In the genomic region with DNA sequence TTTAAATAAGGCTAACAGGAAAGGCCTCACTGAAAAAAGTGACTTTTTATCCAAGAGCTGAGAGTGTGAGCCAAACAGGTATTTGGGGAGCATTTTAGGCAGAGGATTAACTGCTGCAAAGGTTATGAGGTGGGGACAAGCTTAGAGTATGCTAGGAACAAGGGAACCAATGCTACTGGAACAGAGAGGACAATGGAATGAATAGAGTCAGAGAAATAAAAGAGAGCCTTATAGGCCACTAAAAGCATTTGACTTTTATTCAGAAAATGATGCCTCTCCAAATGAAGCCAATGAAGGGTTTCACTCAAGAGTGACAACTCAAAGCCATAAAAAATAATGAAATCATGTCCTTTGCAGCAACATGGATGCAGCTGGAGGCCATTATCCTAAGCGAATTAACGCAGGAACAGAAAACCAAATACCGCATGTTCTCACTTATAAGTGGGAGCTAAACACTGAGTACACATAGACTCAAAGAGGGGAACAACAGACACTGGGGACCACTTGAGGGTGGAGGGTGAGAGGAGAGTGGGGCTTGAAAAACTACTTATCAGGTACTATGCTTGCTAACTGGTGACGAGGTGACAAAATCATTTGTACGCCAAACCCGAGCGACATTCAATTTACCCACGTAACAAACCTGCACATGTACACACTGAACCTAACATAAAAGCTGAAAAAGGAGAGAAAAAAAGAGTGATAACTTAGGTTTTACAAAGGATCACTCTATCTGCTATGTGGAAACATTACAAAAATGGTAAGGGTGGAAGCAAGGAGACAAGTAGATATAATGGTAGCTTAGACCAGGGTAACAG, we compare ENCODE assay signal across 1 cellular context.
TF ChIP-seq lines count a peak whose summit lies in the region.

No MANE protein-coding gene starts in this region.

TF ChIP-seq in HEK293, 187 proteins besides CTCF, POLR2A, EP300 and RAD21 (continued from another document):
- TF ChIP-seq, protein P1, sequence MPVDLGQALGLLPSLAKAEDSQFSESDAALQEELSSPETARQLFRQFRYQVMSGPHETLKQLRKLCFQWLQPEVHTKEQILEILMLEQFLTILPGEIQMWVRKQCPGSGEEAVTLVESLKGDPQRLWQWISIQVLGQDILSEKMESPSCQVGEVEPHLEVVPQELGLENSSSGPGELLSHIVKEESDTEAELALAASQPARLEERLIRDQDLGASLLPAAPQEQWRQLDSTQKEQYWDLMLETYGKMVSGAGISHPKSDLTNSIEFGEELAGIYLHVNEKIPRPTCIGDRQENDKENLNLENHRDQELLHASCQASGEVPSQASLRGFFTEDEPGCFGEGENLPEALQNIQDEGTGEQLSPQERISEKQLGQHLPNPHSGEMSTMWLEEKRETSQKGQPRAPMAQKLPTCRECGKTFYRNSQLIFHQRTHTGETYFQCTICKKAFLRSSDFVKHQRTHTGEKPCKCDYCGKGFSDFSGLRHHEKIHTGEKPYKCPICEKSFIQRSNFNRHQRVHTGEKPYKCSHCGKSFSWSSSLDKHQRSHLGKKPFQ (tag by site-specific recombination; IDR thresholded peaks at IDR 0.05), result 0 out of 2 replicates have a peak, but pooled peaks have one; percentile 29
- TF ChIP-seq ZNF350 (tag by site-specific recombination; IDR thresholded peaks at IDR 0.05) (no peak), ZNF664 (tag by site-specific recombination; IDR thresholded peaks at IDR 0.05) (no peak), REPIN1 (tag by site-specific recombination; IDR thresholded peaks at IDR 0.05; ENCODE audit: low read depth) (no peak), ZNF423 (tag by site-specific recombination; IDR thresholded peaks at IDR 0.05) (no peak), ZFP3 (tag by site-specific recombination; IDR thresholded peaks at IDR 0.05; ENCODE audit: low read depth) (no peak), ZNF571 (tag by site-specific recombination; IDR thresholded peaks at IDR 0.05) (no peak), ZNF311 (tag by site-specific recombination; IDR thresholded peaks at IDR 0.05; ENCODE audit: borderline replicate concordance) (no peak), ZNF792 (tag by site-specific recombination; IDR thresholded peaks at IDR 0.05) (no peak), KLF16 (tag by site-specific recombination; IDR thresholded peaks at IDR 0.05) (no peak), ZNF426 (tag by site-specific recombination; IDR thresholded peaks at IDR 0.05) (no peak)
- TF ChIP-seq, protein P2, sequence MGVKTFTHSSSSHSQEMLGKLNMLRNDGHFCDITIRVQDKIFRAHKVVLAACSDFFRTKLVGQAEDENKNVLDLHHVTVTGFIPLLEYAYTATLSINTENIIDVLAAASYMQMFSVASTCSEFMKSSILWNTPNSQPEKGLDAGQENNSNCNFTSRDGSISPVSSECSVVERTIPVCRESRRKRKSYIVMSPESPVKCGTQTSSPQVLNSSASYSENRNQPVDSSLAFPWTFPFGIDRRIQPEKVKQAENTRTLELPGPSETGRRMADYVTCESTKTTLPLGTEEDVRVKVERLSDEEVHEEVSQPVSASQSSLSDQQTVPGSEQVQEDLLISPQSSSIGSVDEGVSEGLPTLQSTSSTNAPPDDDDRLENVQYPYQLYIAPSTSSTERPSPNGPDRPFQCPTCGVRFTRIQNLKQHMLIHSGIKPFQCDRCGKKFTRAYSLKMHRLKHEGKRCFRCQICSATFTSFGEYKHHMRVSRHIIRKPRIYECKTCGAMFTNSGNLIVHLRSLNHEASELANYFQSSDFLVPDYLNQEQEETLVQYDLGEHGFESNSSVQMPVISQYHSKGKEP (tag by site-specific recombination; IDR thresholded peaks at IDR 0.05), result peak; percentile 76
- TF ChIP-seq, protein P3, sequence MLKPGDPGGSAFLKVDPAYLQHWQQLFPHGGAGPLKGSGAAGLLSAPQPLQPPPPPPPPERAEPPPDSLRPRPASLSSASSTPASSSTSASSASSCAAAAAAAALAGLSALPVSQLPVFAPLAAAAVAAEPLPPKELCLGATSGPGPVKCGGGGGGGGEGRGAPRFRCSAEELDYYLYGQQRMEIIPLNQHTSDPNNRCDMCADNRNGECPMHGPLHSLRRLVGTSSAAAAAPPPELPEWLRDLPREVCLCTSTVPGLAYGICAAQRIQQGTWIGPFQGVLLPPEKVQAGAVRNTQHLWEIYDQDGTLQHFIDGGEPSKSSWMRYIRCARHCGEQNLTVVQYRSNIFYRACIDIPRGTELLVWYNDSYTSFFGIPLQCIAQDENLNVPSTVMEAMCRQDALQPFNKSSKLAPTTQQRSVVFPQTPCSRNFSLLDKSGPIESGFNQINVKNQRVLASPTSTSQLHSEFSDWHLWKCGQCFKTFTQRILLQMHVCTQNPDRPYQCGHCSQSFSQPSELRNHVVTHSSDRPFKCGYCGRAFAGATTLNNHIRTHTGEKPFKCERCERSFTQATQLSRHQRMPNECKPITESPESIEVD (tag by site-specific recombination; IDR thresholded peaks at IDR 0.05), result peak; percentile 31
